18 cellular contexts compared by ENCODE assay signal in the genomic region with DNA sequence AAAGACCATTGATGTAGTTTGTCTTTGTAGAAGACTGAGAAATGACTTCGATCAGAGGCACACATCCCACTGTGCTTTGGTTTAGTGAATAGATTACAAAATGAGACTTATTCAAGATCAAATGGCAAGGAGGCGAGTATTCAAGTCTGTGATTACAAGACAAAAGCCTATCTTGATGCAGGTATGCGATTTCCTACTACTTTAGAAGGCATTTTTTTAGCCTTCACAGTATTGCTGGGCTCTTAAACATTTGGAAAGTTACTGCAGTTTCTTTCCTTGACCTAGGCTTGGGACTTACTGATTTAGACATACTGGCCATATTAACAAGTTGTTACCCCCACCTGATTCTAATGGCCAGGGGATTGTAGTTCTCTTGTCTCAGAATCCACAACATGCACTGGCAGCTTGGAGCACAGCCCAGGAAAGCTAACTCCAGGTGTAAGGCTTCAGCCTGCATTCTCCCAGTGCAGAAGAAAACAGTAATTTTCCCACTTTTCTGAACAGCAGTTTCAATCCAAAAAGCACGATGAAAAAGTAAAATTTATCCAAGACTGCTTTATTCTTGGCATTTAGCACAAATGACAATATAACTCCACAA.
DNase-seq lines count a peak whose midpoint lies in the region; ATAC-seq and TF ChIP-seq lines count a peak whose summit lies in the region.
"Had no signal": no experiment of that assay in that cellular context is flagged by ENCODE, and none has a peak within 500 bp of the region (broad histone marks: within the 10 kb centered on the region; RNA-seq: fewer than 3 reads in every experiment).

No MANE protein-coding gene starts in this region.

- H3K36me3 Mint-ChIP-seq in H9 (ENCODE audit: insufficient read depth in 1 of 3, low read depth in 3 of 3): no peaks in the 10 kb centered on the region; a peak in 1 of 7 replicates
- H3K36me3 Mint-ChIP-seq: CD4-positive, alpha-beta memory T cell had no signal

- H3K9me2 ChIP-seq in hepatocyte (replicated peaks; ENCODE audit: insufficient read depth): no peaks in the 10 kb centered on the region

- peak overlapping the region in 1 of 2 experiments; percentile 17; a peak in 2 of 5 replicates for H3K4me3 Mint-ChIP-seq in H9
- H3K4me3 Mint-ChIP-seq: CD4-positive, alpha-beta memory T cell had no signal

- H4K20me1 ChIP-seq in H9 (ENCODE audit: control insufficient read depth, insufficient read depth, insufficient read length) (no peaks in the 10 kb centered on the region), hepatocyte (ENCODE audit: insufficient read depth, poor library complexity, severe bottlenecking) (no peaks in the 10 kb centered on the region)
- H4K20me1 ChIP-seq: BLaER1 had no signal

- TF ChIP-seq CTCF in H9 (conservative IDR thresholded peaks at IDR 0.05) (no peak), thyroid gland (IDR thresholded peaks at IDR 0.05) (no peak), hepatocyte (IDR thresholded peaks at IDR 0.05; ENCODE audit: poor library complexity) (no peak)

- peak overlapping the region; percentile 41 for H3K4me3 ChIP-seq in iPS-20b (ENCODE audit: low read length)
- no peak overlapping the region for H3K4me3 ChIP-seq in thyroid gland (replicated peaks in 1 of 3)
- H3K4me3 ChIP-seq in hepatocyte: no peak overlapping the region
- H3K4me3 ChIP-seq: BLaER1, HAP-1, K562 had no signal

- H2BK20ac ChIP-seq in H9 (ENCODE audit: low read depth, low read length, poor library complexity, severe bottlenecking): no peak overlapping the region

- no peaks in the 10 kb centered on the region for H3K27me3 ChIP-seq in H9 (ENCODE audit: insufficient read depth, low read length)
- H3K27me3 ChIP-seq in iPS-20b (ENCODE audit: insufficient read depth, low read length): no peaks in the 10 kb centered on the region
- H3K27me3 ChIP-seq in thyroid gland: no peaks in the 10 kb centered on the region
- no peaks in the 10 kb centered on the region for H3K27me3 ChIP-seq in hepatocyte
- H3K27me3 ChIP-seq: BLaER1 had no signal

- no peaks in the 10 kb centered on the region for H3K79me1 ChIP-seq in H9 (ENCODE audit: insufficient read depth, low read depth, low read length, poor library complexity, severe bottlenecking)

- H2BK120ac ChIP-seq in H9 (ENCODE audit: low read depth, low read length, poor library complexity, severe bottlenecking): no peak overlapping the region

- TF ChIP-seq POLR2A in thyroid gland (IDR thresholded peaks at IDR 0.05): no peak

- no peak overlapping the region for H3K23ac ChIP-seq in H9 (ENCODE audit: insufficient read length, low read depth, low read length)

- no peaks in the 10 kb centered on the region for H3K9me3 Mint-ChIP-seq in H9

- no peak overlapping the region for H3K14ac ChIP-seq in H9 (ENCODE audit: insufficient read depth, low read length)

- no peak overlapping the region for H2AFZ ChIP-seq in H9 (ENCODE audit: low read length)
- H2AFZ ChIP-seq in hepatocyte: no peak overlapping the region

- H3K9me3 ChIP-seq in H9 (ENCODE audit: control insufficient read depth, low read depth, low read length) (no peaks in the 10 kb centered on the region), iPS-20b (ENCODE audit: insufficient read depth, low read depth, low read length) (no peaks in the 10 kb centered on the region), thyroid gland (no peaks in the 10 kb centered on the region), hepatocyte (ENCODE audit: low read depth) (no peaks in the 10 kb centered on the region)
- H3K9me3 ChIP-seq: BLaER1, HAP-1 had no signal

- no peak overlapping the region for H2BK15ac ChIP-seq in H9 (ENCODE audit: low read depth, low read length)

- DNase-seq in H9 (peak; percentile 32), cerebellar cortex (ENCODE audit: low spot score) (peak; percentile 58), thyroid gland (peak; percentile 30 to 59), hepatocyte (ENCODE audit: low spot score) (no peak)
- DNase-seq: CD4-positive, alpha-beta memory T cell; DMS153; NCI-H1092 treated with DMSO at 0.1 percent for 48 hours; NCI-H2171 treated with DMSO at 0.1 percent for 48 hours; NCI-H446; NCI-H526 treated with DMSO at 0.1 percent for 48 hours; NK-92 treated with Interleukin-12 subunit alpha and Interleukin-12 subunit beta, amount 100 ng/mL, for 24 hours had no signal

- no peak overlapping the region for H2BK5ac ChIP-seq in H9 (ENCODE audit: insufficient read length, low read length)

- no peak overlapping the region for H4K8ac ChIP-seq in H9 (replicated peaks; ENCODE audit: insufficient read length, low read depth, low read length)

- no peak overlapping the region for H3K56ac ChIP-seq in H9 (ENCODE audit: insufficient read length, low read depth, low read length)

- WGBS in H9 (ENCODE audit: extremely low coverage, insufficient read length, low lambda C conversion rate): no CpG with 5 or more reads among the region's 4 CpGs
- WGBS in thyroid gland, 2 donors: 21 to 23% methylated on average over 4 of the region's 4 CpGs
- WGBS in hepatocyte (ENCODE audit: low lambda C conversion rate, missing lambda C conversion rate): 56% methylated on average over 4 of the region's 4 CpGs

- no peak overlapping the region for H4K5ac ChIP-seq in H9 (ENCODE audit: insufficient read length, low read depth, low read length)

- H3K4me1 ChIP-seq in H9 (ENCODE audit: insufficient read depth, low read length) (peaks cover 4% of the 10 kb centered on the region; the same call in 1 of the 2 replicates), iPS-20b (ENCODE audit: insufficient read depth, low read length) (peaks cover 32% of the 10 kb centered on the region; the same call in 1 of the 2 replicates), thyroid gland (peaks cover 0 to 8% of the 10 kb centered on the region in 2 donors), hepatocyte (ENCODE audit: insufficient read depth) (no peaks in the 10 kb centered on the region)
- H3K4me1 ChIP-seq: BLaER1, HAP-1 had no signal

- H3K36me3 ChIP-seq in iPS-20b (ENCODE audit: insufficient read depth, low read depth, low read length) (no peaks in the 10 kb centered on the region), thyroid gland (no peaks in the 10 kb centered on the region), hepatocyte (replicated peaks; ENCODE audit: insufficient read depth, low read depth) (no peaks in the 10 kb centered on the region)
- H3K36me3 ChIP-seq: BLaER1, HAP-1 had no signal

- H2BK12ac ChIP-seq in H9 (ENCODE audit: insufficient read length, low read depth, low read length): no peak overlapping the region

- no peak overlapping the region for H3T11ph ChIP-seq in H9 (ENCODE audit: low read length)

- no peaks in the 10 kb centered on the region for H3K27me3 Mint-ChIP-seq in H9 (ENCODE audit: low read depth)
- H3K27me3 Mint-ChIP-seq: CD4-positive, alpha-beta memory T cell had no signal

- no peak overlapping the region for H4K91ac ChIP-seq in H9 (ENCODE audit: insufficient read length, low read depth, low read length)

- H2AK5ac ChIP-seq in H9 (ENCODE audit: insufficient read length, low read length): no peak overlapping the region

- H3K27ac Mint-ChIP-seq in H9: peak overlapping the region; percentile 66 to 95 (median 95)

- no peak overlapping the region for H3K4ac ChIP-seq in H9 (ENCODE audit: low read depth, low read length)

- H3K79me2 ChIP-seq in H9 (ENCODE audit: insufficient read depth, low read length): no peaks in the 10 kb centered on the region
- no peaks in the 10 kb centered on the region for H3K79me2 ChIP-seq in hepatocyte

- H3K4me2 ChIP-seq in H9 (ENCODE audit: insufficient read depth, insufficient read length, low read length): peak overlapping the region; percentile 20
- H3K4me2 ChIP-seq in hepatocyte: no peak overlapping the region
- H3K4me2 ChIP-seq: BLaER1 had no signal

- no peaks in the 10 kb centered on the region for H3K23me2 ChIP-seq in H9 (ENCODE audit: insufficient read length, low read depth, low read length, poor library complexity, severe bottlenecking)

- ATAC-seq in GM19455 (IDR thresholded peaks at IDR 0.05; ENCODE audit: unreplicated experiment) (no peak), HG03521 (IDR thresholded peaks at IDR 0.05; ENCODE audit: unreplicated experiment) (no peak)
- ATAC-seq: K562, Right ventricle myocardium inferior had no signal

- H3K4me1 Mint-ChIP-seq in H9: peaks cover 35 to 41% of the 10 kb centered on the region in 2 experiments
- H3K4me1 Mint-ChIP-seq: CD4-positive, alpha-beta memory T cell had no signal

- no peak overlapping the region for H3K18ac ChIP-seq in H9 (ENCODE audit: insufficient read length, low read depth, low read length)

- intact Hi-C loops in thyroid gland (cut with DNase I): no loop called here

- no peak overlapping the region for H3K9ac ChIP-seq in H9 (ENCODE audit: extremely low read depth, insufficient read length, low read length)
- peak overlapping the region; percentile 5; the same call in 1 of the 2 replicates for H3K9ac ChIP-seq in iPS-20b (ENCODE audit: low read depth, low read length)
- H3K9ac ChIP-seq: BLaER1 had no signal

- H3K27ac ChIP-seq in H9 (ENCODE audit: insufficient read length, low read depth, low read length) (peak overlapping the region; percentile 69), iPS-20b (ENCODE audit: low read length) (no peak overlapping the region), thyroid gland (peak overlapping the region in 1 of 3 donors; percentile 8), hepatocyte (no peak overlapping the region)
- H3K27ac ChIP-seq: BLaER1 had no signal
